In the genomic region with DNA sequence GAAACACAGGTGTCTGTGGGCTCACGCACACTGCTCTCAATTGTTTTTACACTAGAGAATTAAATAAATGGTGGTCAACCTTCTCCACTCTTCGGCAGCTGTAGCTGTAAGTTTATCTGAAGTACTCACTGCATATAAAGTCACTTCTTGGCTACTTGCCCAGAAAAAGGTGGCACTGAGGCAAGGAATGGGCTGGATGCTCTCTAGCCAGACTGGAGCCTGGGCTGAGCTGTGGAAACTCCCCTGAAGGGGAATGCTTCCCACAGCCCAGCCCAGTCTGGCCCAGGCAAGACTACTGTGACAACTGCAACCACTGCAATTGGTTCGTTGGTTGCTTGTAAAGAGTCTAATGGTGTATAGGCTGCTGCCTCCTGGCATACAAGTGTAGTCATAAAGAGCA, we compare ENCODE assay signal across 10 cellular contexts. TPM values are rescaled to one million over a fixed set of nuclear protein-coding genes. Genes with fewer than 3 reads are reported as not detected.
A peak's percentile ranks its signal among the peaks of the same experiment; 100 is the strongest.
DNase-seq lines count a peak whose midpoint lies in the region; ATAC-seq and TF ChIP-seq lines count a peak whose summit lies in the region.
"Had no signal": no experiment of that assay in that cellular context is flagged by ENCODE, and none has a peak within 500 bp of the region (broad histone marks: within the 10 kb centered on the region; RNA-seq: fewer than 3 reads in every experiment).

No MANE protein-coding gene starts in this region.

- no peak overlapping the region for H3K4me3 Mint-ChIP-seq in activated naive CD8-positive, alpha-beta T cell treated with anti-CD3 and anti-CD28 coated beads for 36 hours
- H3K4me3 Mint-ChIP-seq: central memory CD8-positive, alpha-beta T cell had no signal

- H3K27ac ChIP-seq in right atrium auricular region, result peak overlapping the region in 1 of 2 donors; percentile 10
- H3K27ac ChIP-seq in WERI-Rb-1, result no peak overlapping the region

- DNase-seq in Right ventricle myocardium inferior (ENCODE audit: missing footprints), result no peak
- no peak for DNase-seq in right atrium auricular region (ENCODE audit: low spot score)
- no peak for DNase-seq in activated naive CD8-positive, alpha-beta T cell treated with anti-CD3 and anti-CD28 coated beads for 36 hours
- peak; percentile 81 for DNase-seq in kidney tubule cell (ENCODE audit: low spot score)
- DNase-seq in ureter (ENCODE audit: low spot score), result peak; percentile 54
- DNase-seq in H7, result no peak
- DNase-seq in WERI-Rb-1, result no peak
- DNase-seq: NCI-H1092 treated with DMSO at 0.1 percent for 48 hours had no signal

- H3K4me1 ChIP-seq in right atrium auricular region, result peaks cover 0 to 22% of the 10 kb centered on the region in 2 donors

- H3K27ac Mint-ChIP-seq in activated naive CD8-positive, alpha-beta T cell treated with anti-CD3 and anti-CD28 coated beads for 36 hours, result peak overlapping the region; percentile 54

- H3K27me3 Mint-ChIP-seq in activated naive CD8-positive, alpha-beta T cell treated with anti-CD3 and anti-CD28 coated beads for 36 hours, result no peaks in the 10 kb centered on the region
- H3K27me3 Mint-ChIP-seq: central memory CD8-positive, alpha-beta T cell had no signal

- no peaks in the 10 kb centered on the region for H3K4me1 Mint-ChIP-seq in activated naive CD8-positive, alpha-beta T cell treated with anti-CD3 and anti-CD28 coated beads for 36 hours
- H3K4me1 Mint-ChIP-seq: central memory CD8-positive, alpha-beta T cell had no signal

- TF ChIP-seq CTCF in right atrium auricular region (IDR thresholded peaks at IDR 0.05), result no peak
- TF ChIP-seq CTCF in WERI-Rb-1 (IDR thresholded peaks at IDR 0.05; ENCODE audit: low read depth, low read length), result no peak

- intact Hi-C loops in Right ventricle myocardium inferior (cut with DNase I), result no loop called here

- H3K9me3 ChIP-seq in right atrium auricular region (no peaks in the 10 kb centered on the region), WERI-Rb-1 (ENCODE audit: severe bottlenecking) (no peaks in the 10 kb centered on the region)

- no peak overlapping the region for H3K4me3 ChIP-seq in right atrium auricular region
- no peak overlapping the region for H3K4me3 ChIP-seq in H7 (ENCODE audit: insufficient read depth, low read depth, low read length)
- H3K4me3 ChIP-seq in WERI-Rb-1 (ENCODE audit: low read depth, low read length), result no peak overlapping the region

- H3K36me3 Mint-ChIP-seq in activated naive CD8-positive, alpha-beta T cell treated with anti-CD3 and anti-CD28 coated beads for 36 hours, result peaks cover 2% of the 10 kb centered on the region

- ATAC-seq in Right ventricle myocardium inferior (peak; percentile 87), GM18502 (IDR thresholded peaks at IDR 0.05; ENCODE audit: poor library complexity, unreplicated experiment) (no peak)

- peaks cover 47% of the 10 kb centered on the region for H3K36me3 ChIP-seq in right atrium auricular region
- peaks cover 13% of the 10 kb centered on the region for H3K36me3 ChIP-seq in H7 (replicated peaks; ENCODE audit: control insufficient read depth, insufficient read depth, low read length)
- H3K36me3 ChIP-seq in WERI-Rb-1, result peaks cover 44% of the 10 kb centered on the region

- no peaks in the 10 kb centered on the region for H3K9me3 Mint-ChIP-seq in activated naive CD8-positive, alpha-beta T cell treated with anti-CD3 and anti-CD28 coated beads for 36 hours
- H3K9me3 Mint-ChIP-seq: central memory CD8-positive, alpha-beta T cell had no signal

- H3K27me3 ChIP-seq in right atrium auricular region, result no peaks in the 10 kb centered on the region
- H3K27me3 ChIP-seq in H7 (ENCODE audit: control insufficient read depth, insufficient read depth, low read length), result no peaks in the 10 kb centered on the region
- H3K27me3 ChIP-seq in WERI-Rb-1 (ENCODE audit: insufficient read depth, low read depth, severe bottlenecking), result no peaks in the 10 kb centered on the region

RNA-seq across cellular contexts. Expression of gene LEAP2, which starts 4.5 kb away (rescaled TPM):
- total RNA-seq in Right ventricle myocardium inferior (1.1 TPM), right atrium auricular region (1 to 10 TPM in 1 of 2 donors, not detected in 1; 1.1 TPM), ureter (28.3 TPM)
- 1 to 10 TPM; 1.8 TPM for total RNA-seq in activated naive CD8-positive, alpha-beta T cell treated with anti-CD3 and anti-CD28 coated beads for 36 hours
- 0.70 and 0.94 TPM in 2 replicates for total RNA-seq in H7 (2014; rRNA removed; shearing (Covaris generic))

RNA-seq across cellular contexts. Expression of gene UQCRQ, which starts 11.5 kb away (rescaled TPM):
- total RNA-seq in Right ventricle myocardium inferior, result 1,774 TPM
- total RNA-seq in right atrium auricular region, result 100 to 1,000 TPM; 276 to 335 TPM
- 100 to 1,000 TPM; 652 to 654 TPM for total RNA-seq in activated naive CD8-positive, alpha-beta T cell treated with anti-CD3 and anti-CD28 coated beads for 36 hours
- 558 TPM for total RNA-seq in ureter
- 129 and 137 TPM in 2 replicates for total RNA-seq in H7 (2014; rRNA removed; shearing (Covaris generic))

RNA-seq across cellular contexts. Expression of gene GDF9, which starts 11.7 kb away (rescaled TPM):
- total RNA-seq in Right ventricle myocardium inferior (0.24 TPM), right atrium auricular region (under 1 TPM; 0.20 to 0.22 TPM), ureter (0.73 TPM)
- under 1 TPM; 0.26 to 0.29 TPM for total RNA-seq in activated naive CD8-positive, alpha-beta T cell treated with anti-CD3 and anti-CD28 coated beads for 36 hours
- 0.22 and 0.24 TPM in 2 replicates for total RNA-seq in H7 (2014; rRNA removed; shearing (Covaris generic))

RNA-seq across cellular contexts. Expression of gene SHROOM1, which starts 47.5 kb away (rescaled TPM):
- total RNA-seq in Right ventricle myocardium inferior, result 5.0 TPM
- total RNA-seq in right atrium auricular region, result 1 to 10 TPM; 3.2 to 4.2 TPM
- total RNA-seq in activated naive CD8-positive, alpha-beta T cell treated with anti-CD3 and anti-CD28 coated beads for 36 hours, result 1 to 10 TPM; 1.8 to 2.3 TPM
- 263 TPM for total RNA-seq in ureter
- total RNA-seq in H7 (2014; rRNA removed; shearing (Covaris generic)), result 1.3 and 4.0 TPM in 2 replicates

Comparison
In these comparisons a context has a peak if more than half of its experiments do, and no peak if none do; other contexts are left out.
1. DNase-seq: peak in kidney tubule cell (single experiment) and ureter (single experiment); none in Right ventricle myocardium inferior (single experiment), right atrium auricular region (single experiment), activated naive CD8-positive, alpha-beta T cell treated with anti-CD3 and anti-CD28 coated beads for 36 hours (single experiment), H7 (single experiment) and WERI-Rb-1 (single experiment).
2. RNA of gene LEAP2, which starts 4.5 kb away (total RNA-seq): 28.3 TPM in ureter (single experiment); 1.8 TPM in activated naive CD8-positive, alpha-beta T cell treated with anti-CD3 and anti-CD28 coated beads for 36 hours, 1.1 TPM in Right ventricle myocardium inferior (single experiment), 1.1 TPM in right atrium auricular region and 0.70 to 0.94 TPM in H7; every median in the first group is over 10 times any median in the second.